In the genomic region with DNA sequence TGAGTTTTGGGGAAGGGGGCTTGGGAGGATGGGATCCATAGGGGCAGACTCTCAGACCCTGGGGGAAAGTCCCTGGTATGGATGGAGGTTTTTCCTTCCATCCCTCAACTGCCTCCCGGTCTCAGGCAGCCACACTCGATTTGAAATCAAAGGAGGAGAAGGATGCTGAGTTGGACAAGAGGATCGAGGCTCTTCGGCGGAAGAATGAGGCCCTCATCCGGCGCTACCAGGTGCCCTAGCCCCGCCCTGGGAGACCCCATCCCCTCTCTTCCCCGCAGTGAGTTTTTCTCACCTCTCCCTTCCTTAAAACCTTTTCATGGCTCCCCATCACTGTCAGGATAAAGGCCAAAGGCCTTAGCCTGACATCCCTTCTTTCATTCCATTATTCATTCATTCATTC, we compare ENCODE assay signal across 9 cellular contexts. TPM values are rescaled to one million over a fixed set of nuclear protein-coding genes. Genes with fewer than 3 reads are reported as not detected.
DNase-seq lines count a peak whose midpoint lies in the region; ATAC-seq and TF ChIP-seq lines count a peak whose summit lies in the region.
"Had no signal": no experiment of that assay in that cellular context is flagged by ENCODE, and none has a peak within 500 bp of the region (broad histone marks: within the 10 kb centered on the region; RNA-seq: fewer than 3 reads in every experiment).

No MANE protein-coding gene starts in this region.

- peaks cover 35% of the 10 kb centered on the region for H3K36me3 Mint-ChIP-seq in T-cell

- TF ChIP-seq CTCF in GM12864 (IDR thresholded peaks at IDR 0.05; ENCODE audit: low read depth, low read length, missing control alignments) (no peak), fibroblast of pulmonary artery (IDR thresholded peaks at IDR 0.05; ENCODE audit: low read length, missing control alignments) (no peak), retinal pigment epithelial cell (conservative IDR thresholded peaks at IDR 0.05; ENCODE audit: low read depth, low read length) (no peak)

- H3K9me3 Mint-ChIP-seq in T-cell, result no peaks in the 10 kb centered on the region

- peak overlapping the region; percentile 43 to 68 for H3K27ac Mint-ChIP-seq in T-cell

- no peaks in the 10 kb centered on the region for H3K27me3 Mint-ChIP-seq in T-cell

- DNase-seq in GM12864 (ENCODE audit: low read depth), result no peak
- DNase-seq in T-cell, result no peak
- DNase-seq in fibroblast of pulmonary artery (ENCODE audit: low read depth), result no peak
- no peak for DNase-seq in retinal pigment epithelial cell (ENCODE audit: low read depth)
- DNase-seq in NCI-H1417 treated with DMSO at 0.1 percent for 48 hours (lab: John Stamatoyannopoulos, UW), result no peak
- no peak for DNase-seq in RKO (ENCODE audit: low spot score)

- CTCF ChIA-PET in T-cell (lab: Charles Lee), result no interaction called here

- H3K4me3 ChIP-seq in GM12864 (ENCODE audit: low read depth, low read length) (peak overlapping the region; percentile 68; the same call in 1 of the 2 replicates), fibroblast of pulmonary artery (replicated peaks; ENCODE audit: low read depth, low read length) (peak overlapping the region; percentile 68), retinal pigment epithelial cell (ENCODE audit: low read length) (peak overlapping the region; percentile 69)

- POLR2A ChIA-PET in T-cell (lab: Charles Lee), result no interaction called here

- H3K4me1 Mint-ChIP-seq in T-cell, result peaks cover 34 to 45% (median 43%) of the 10 kb centered on the region in 3 donors

- H3K4me3 Mint-ChIP-seq in T-cell, result peak overlapping the region; percentile 84 to 91 (median 87)

- no peak for ATAC-seq in T-cell (replicated peaks in 1 of 4)
- no peak for ATAC-seq in GM21367 (IDR thresholded peaks at IDR 0.05; ENCODE audit: unreplicated experiment)
- ATAC-seq in HG03469 (IDR thresholded peaks at IDR 0.05; ENCODE audit: unreplicated experiment), result no peak

RNA-seq across cellular contexts. Expression of gene CCDC9, which starts 2.1 kb away (rescaled TPM):
- 10 to 100 TPM; 40.4 to 57.2 (median 49.7) TPM for total RNA-seq in T-cell

RNA-seq across cellular contexts. Expression of gene INAFM1, which starts 16.3 kb away (rescaled TPM):
- total RNA-seq in T-cell, result 10 to 100 TPM; 11.3 to 19.2 (median 15.6) TPM

RNA-seq across cellular contexts. Expression of gene BBC3, which starts 27.4 kb away (rescaled TPM):
- 10 to 100 TPM; 20.0 to 48.6 (median 39.2) TPM for total RNA-seq in T-cell

RNA-seq across cellular contexts. Expression of gene C5AR1, which starts 51.2 kb away (rescaled TPM):
- total RNA-seq in T-cell, result 1 to 10 TPM; 1.8 to 2.4 (median 2.2) TPM
- total RNA-seq: RPMI7951 had no signal
